ENCODE assay signal across 10 cellular contexts in the genomic region with DNA sequence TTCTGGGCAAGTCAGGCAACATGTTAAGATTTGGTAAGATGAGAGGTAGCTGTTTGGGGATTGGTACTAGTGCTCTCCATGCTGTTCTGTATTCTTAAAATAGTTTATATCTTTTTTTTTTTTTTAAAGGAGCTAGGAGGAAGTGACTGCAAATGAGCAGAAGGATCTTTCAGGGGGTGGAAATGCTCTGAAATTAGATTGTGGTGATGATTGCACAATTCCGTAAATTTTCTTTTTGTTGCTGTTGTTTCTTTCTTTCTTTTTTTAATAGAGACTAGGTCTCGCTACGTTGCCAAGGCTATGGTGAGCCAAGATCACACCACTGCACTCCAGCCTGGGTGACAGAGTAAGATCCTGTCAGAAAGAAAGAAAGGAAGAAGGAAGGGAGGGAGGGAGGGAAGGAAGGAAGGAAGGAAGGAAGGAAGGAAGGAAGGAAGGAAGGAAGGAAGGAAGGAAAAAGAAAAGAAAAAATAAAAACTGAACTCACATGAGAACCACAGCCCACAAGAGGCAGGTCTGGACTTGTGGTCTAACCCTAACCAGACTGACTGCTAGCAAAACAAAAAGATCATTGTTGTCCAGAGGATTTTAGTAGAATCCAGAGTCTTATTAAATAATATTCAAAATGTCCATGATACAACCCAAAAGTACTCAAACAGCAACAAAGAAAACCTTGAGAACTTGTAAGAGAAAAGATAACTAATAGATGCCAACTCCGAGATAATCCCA. TPM values are rescaled to one million over a fixed set of nuclear protein-coding genes. Genes with fewer than 3 reads are reported as not detected.
DNase-seq lines count a peak whose midpoint lies in the region; ATAC-seq and TF ChIP-seq lines count a peak whose summit lies in the region.
"Had no signal": no experiment of that assay in that cellular context is flagged by ENCODE, and none has a peak within 500 bp of the region (broad histone marks: within the 10 kb centered on the region; RNA-seq: fewer than 3 reads in every experiment).

No MANE protein-coding gene starts in this region.

- H3K9me3 Mint-ChIP-seq in activated naive CD4-positive, alpha-beta T cell treated with anti-CD3 and anti-CD28 coated beads for 36 hours: no peaks in the 10 kb centered on the region
- H3K9me3 Mint-ChIP-seq in activated B cell treated with CpG ODN at 0.5 μM for 24 hours: no peaks in the 10 kb centered on the region

- H3K27me3 ChIP-seq in thymus (ENCODE audit: control insufficient read depth, insufficient read depth) (no peaks in the 10 kb centered on the region), dorsolateral prefrontal cortex (peaks cover 0 to 66% (median 26%) of the 10 kb centered on the region in 45 donors)

- peak overlapping the region; percentile 99 for H3K27ac Mint-ChIP-seq in activated naive CD4-positive, alpha-beta T cell treated with anti-CD3 and anti-CD28 coated beads for 36 hours
- H3K27ac Mint-ChIP-seq in activated B cell treated with CpG ODN at 0.5 μM for 24 hours: peak overlapping the region; percentile 83

- ATAC-seq in activated B cell treated with CpG ODN at 0.5 μM for 24 hours (ENCODE audit: low read depth) (no peak), GM21717 (IDR thresholded peaks at IDR 0.05; ENCODE audit: unreplicated experiment) (no peak), GM21423 (IDR thresholded peaks at IDR 0.05; ENCODE audit: unreplicated experiment) (no peak)

- 39% methylated on average over 4 of the region's 4 CpGs for WGBS in thymus

- peaks cover 5% of the 10 kb centered on the region for H3K36me3 Mint-ChIP-seq in activated naive CD4-positive, alpha-beta T cell treated with anti-CD3 and anti-CD28 coated beads for 36 hours (ENCODE audit: low read depth)
- H3K36me3 Mint-ChIP-seq in activated B cell treated with CpG ODN at 0.5 μM for 24 hours (ENCODE audit: low read depth): peaks cover 5% of the 10 kb centered on the region

- DNase-seq in activated naive CD4-positive, alpha-beta T cell treated with anti-CD3 and anti-CD28 coated beads for 36 hours: peak; percentile 46
- DNase-seq in activated naive CD4-positive, alpha-beta T cell (lab: John Stamatoyannopoulos, UW): no peak
- DNase-seq in activated B cell treated with CpG ODN at 0.5 μM for 24 hours: no peak
- peak; percentile 45 for DNase-seq in fibroblast of villous mesenchyme (ENCODE audit: low read depth)
- no peak for DNase-seq in dorsolateral prefrontal cortex
- DNase-seq: adrenal gland had no signal

- TF ChIP-seq CTCF in activated B cell treated with CpG ODN at 0.5 μM for 24 hours (IDR thresholded peaks at IDR 0.05): no peak
- no peak for TF ChIP-seq CTCF in fibroblast of villous mesenchyme (IDR thresholded peaks at IDR 0.05; ENCODE audit: insufficient read depth, low read depth, low read length)
- TF ChIP-seq CTCF in dorsolateral prefrontal cortex (IDR thresholded peaks at IDR 0.05 in 54 of 56, conservative IDR thresholded peaks at IDR 0.05 in 2 of 56; ENCODE audit: low read depth in 1 of 56, partially characterized antibody in 56 of 56): no peak

- H3K4me1 Mint-ChIP-seq in activated naive CD4-positive, alpha-beta T cell treated with anti-CD3 and anti-CD28 coated beads for 36 hours (ENCODE audit: low read depth): peaks cover 78% of the 10 kb centered on the region
- H3K4me1 Mint-ChIP-seq in activated B cell treated with CpG ODN at 0.5 μM for 24 hours: peaks cover 93% of the 10 kb centered on the region

- H3K27ac ChIP-seq in thymus (ENCODE audit: low read depth): peak overlapping the region; percentile 90
- H3K27ac ChIP-seq in dorsolateral prefrontal cortex: peak overlapping the region in 29 of 59 donors; percentile 0 to 75 (median 33)

- H3K4me3 ChIP-seq in fibroblast of villous mesenchyme (ENCODE audit: low read depth, low read length) (no peak overlapping the region), thymus (ENCODE audit: low read length) (no peak overlapping the region), dorsolateral prefrontal cortex (no peak overlapping the region)
- H3K4me3 ChIP-seq: adrenal gland had no signal

- H3K4me3 Mint-ChIP-seq in activated naive CD4-positive, alpha-beta T cell treated with anti-CD3 and anti-CD28 coated beads for 36 hours: peak overlapping the region; percentile 63
- H3K4me3 Mint-ChIP-seq in activated B cell treated with CpG ODN at 0.5 μM for 24 hours: peak overlapping the region; percentile 60

- no peaks in the 10 kb centered on the region for H3K9me3 ChIP-seq in thymus (ENCODE audit: control insufficient read depth)
- H3K9me3 ChIP-seq: adrenal gland had no signal

- intact Hi-C loops in activated naive CD4-positive, alpha-beta T cell treated with anti-CD3 and anti-CD28 coated beads for 36 hours (cut with micrococcal nuclease): loop anchor here (1.0 to 10.0 kb wide), 3 partner anchors 11 to 570 kb away; a partner anchor contains a TSS
- intact Hi-C loops in activated B cell treated with CpG ODN at 0.5 μM for 24 hours (cut with micrococcal nuclease): loop anchor here (10.0 kb wide), 1 partner anchor 590 kb away; a partner anchor contains a TSS
- intact Hi-C loops in dorsolateral prefrontal cortex (cut with DNase I): no loop called here

- POLR2A ChIA-PET in activated B cell treated with CpG ODN at 0.5 μM for 24 hours (lab: Charles Lee): interaction anchor here (0.7 to 1.5 kb wide), 6 partner anchors 11 to 843 kb away, joined by 4 to 5 read pairs (median 4); a partner anchor contains a TSS

- H3K36me3 ChIP-seq in thymus (ENCODE audit: control insufficient read depth, insufficient read depth): no peaks in the 10 kb centered on the region
- H3K36me3 ChIP-seq: adrenal gland had no signal

- no peaks in the 10 kb centered on the region for H3K27me3 Mint-ChIP-seq in activated naive CD4-positive, alpha-beta T cell treated with anti-CD3 and anti-CD28 coated beads for 36 hours (ENCODE audit: low read depth)
- H3K27me3 Mint-ChIP-seq in activated B cell treated with CpG ODN at 0.5 μM for 24 hours: no peaks in the 10 kb centered on the region

- CTCF ChIA-PET in activated naive CD4-positive, alpha-beta T cell treated with anti-CD3 and anti-CD28 coated beads for 36 hours (lab: Charles Lee): interaction anchor here (1.2 kb wide), 1 partner anchor 9 kb away, joined by 6 read pairs; no protein-coding TSS in a partner anchor
- CTCF ChIA-PET in activated B cell treated with CpG ODN at 0.5 μM for 24 hours (lab: Charles Lee): interaction anchor here (1.1 kb wide), 1 partner anchor 11 kb away, joined by 3 read pairs; no protein-coding TSS in a partner anchor

- H3K4me1 ChIP-seq in thymus (ENCODE audit: control insufficient read depth, insufficient read depth, low read length): peaks cover 42% of the 10 kb centered on the region

RNA-seq across cellular contexts. Expression of a gene that starts 4.5 kb away (rescaled TPM):
- 100 to 1,000 TPM; 182 to 185 TPM for total RNA-seq in activated naive CD4-positive, alpha-beta T cell treated with anti-CD3 and anti-CD28 coated beads for 36 hours
- 124 and 131 TPM in 2 replicates for total RNA-seq in activated B cell treated with CpG ODN at 0.5 μM for 24 hours
- total RNA-seq in fibroblast of villous mesenchyme: under 0.01 and 0.43 TPM in 2 replicates
- polyA plus RNA-seq in thymus: 104 TPM
- total RNA-seq in dorsolateral prefrontal cortex: 100 to 1,000 TPM in 1 of 120 experiments, 10 to 100 TPM in 116, 1 to 10 TPM in 3; 8.2 to 105 (median 26.7) TPM
- polyA plus RNA-seq: BJ had no signal

RNA-seq across cellular contexts. Expression of a gene that starts 14.6 kb away (rescaled TPM):
- total RNA-seq in activated naive CD4-positive, alpha-beta T cell treated with anti-CD3 and anti-CD28 coated beads for 36 hours: 10 to 100 TPM; 61.8 to 63.4 TPM
- total RNA-seq in activated B cell treated with CpG ODN at 0.5 μM for 24 hours (26.0 and 34.7 TPM in 2 replicates), fibroblast of villous mesenchyme (12.1 and 16.4 TPM in 2 replicates), dorsolateral prefrontal cortex (10 to 100 TPM; 13.4 to 35.4 (median 23.4) TPM)
- 28.4 TPM for polyA plus RNA-seq in thymus

RNA-seq across cellular contexts. Expression of a gene that starts 51.7 kb away (rescaled TPM):
- total RNA-seq in activated naive CD4-positive, alpha-beta T cell treated with anti-CD3 and anti-CD28 coated beads for 36 hours: 10 to 100 TPM; 37.6 to 38.5 TPM
- 35.3 and 36.6 TPM in 2 replicates for total RNA-seq in activated B cell treated with CpG ODN at 0.5 μM for 24 hours
- 201 and 245 TPM in 2 replicates for total RNA-seq in fibroblast of villous mesenchyme
- 138 TPM for polyA plus RNA-seq in thymus
- 100 to 1,000 TPM in 67 of 120 experiments, 10 to 100 TPM in 53; 59.2 to 243 (median 103) TPM for total RNA-seq in dorsolateral prefrontal cortex

Comparison
In these comparisons a context has a peak if more than half of its experiments do, and no peak if none do; other contexts are left out.
1. DNase-seq: peak in activated naive CD4-positive, alpha-beta T cell treated with anti-CD3 and anti-CD28 coated beads for 36 hours (single experiment) and fibroblast of villous mesenchyme (single experiment); none in activated naive CD4-positive, alpha-beta T cell (0 of 4), activated B cell treated with CpG ODN at 0.5 μM for 24 hours (single experiment) and dorsolateral prefrontal cortex (0 of 10).
2. intact Hi-C loops: an anchor here in activated naive CD4-positive, alpha-beta T cell treated with anti-CD3 and anti-CD28 coated beads for 36 hours (1.0 to 10.0 kb wide) and activated B cell treated with CpG ODN at 0.5 μM for 24 hours (10.0 kb wide); none called in dorsolateral prefrontal cortex.